8 cellular contexts compared by ENCODE assay signal in genomic region chr2:240435457-240435954, GRCh38. TPM values are rescaled to one million over a fixed set of nuclear protein-coding genes. Genes with fewer than 3 reads are reported as not detected.
A peak's percentile ranks its signal among the peaks of the same experiment; 100 is the strongest.
DNase-seq lines count a peak whose midpoint lies in the region; ATAC-seq and TF ChIP-seq lines count a peak whose summit lies in the region.

A gene with protein sequence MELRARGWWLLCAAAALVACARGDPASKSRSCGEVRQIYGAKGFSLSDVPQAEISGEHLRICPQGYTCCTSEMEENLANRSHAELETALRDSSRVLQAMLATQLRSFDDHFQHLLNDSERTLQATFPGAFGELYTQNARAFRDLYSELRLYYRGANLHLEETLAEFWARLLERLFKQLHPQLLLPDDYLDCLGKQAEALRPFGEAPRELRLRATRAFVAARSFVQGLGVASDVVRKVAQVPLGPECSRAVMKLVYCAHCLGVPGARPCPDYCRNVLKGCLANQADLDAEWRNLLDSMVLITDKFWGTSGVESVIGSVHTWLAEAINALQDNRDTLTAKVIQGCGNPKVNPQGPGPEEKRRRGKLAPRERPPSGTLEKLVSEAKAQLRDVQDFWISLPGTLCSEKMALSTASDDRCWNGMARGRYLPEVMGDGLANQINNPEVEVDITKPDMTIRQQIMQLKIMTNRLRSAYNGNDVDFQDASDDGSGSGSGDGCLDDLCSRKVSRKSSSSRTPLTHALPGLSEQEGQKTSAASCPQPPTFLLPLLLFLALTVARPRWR (plus strand): TSS chr2:240435663. CDS start chr2:240435919, 256 bp downstream.

- no peaks in the 10 kb centered on the region for H3K36me3 Mint-ChIP-seq in natural killer cell

- H3K4me3 Mint-ChIP-seq in natural killer cell: peak within 1 kb of the TSS; percentile 86

- no peaks in the 10 kb centered on the region for H3K36me3 ChIP-seq in upper lobe of right lung

- ATAC-seq in HG02588 (IDR thresholded peaks at IDR 0.05; ENCODE audit: unreplicated experiment): peak; percentile 37
- ATAC-seq in natural killer cell: peak; percentile 43 to 67 (median 59)
- ATAC-seq in upper lobe of right lung: peak; percentile 80

- H3K27me3 Mint-ChIP-seq in natural killer cell (ENCODE audit: low read depth in 2 of 2): peaks cover 13 to 16% of the 10 kb centered on the region in 2 donors

- DNase-seq in SIG-M5 treated with dmso at 0.1 percent for 504 hours (lab: John Stamatoyannopoulos, UW; ENCODE audit: unreplicated experiment) (peak; percentile 62), SIG-M5 (lab: John Stamatoyannopoulos, UW) (no peak), NCI-H460 (ENCODE audit: extremely low read depth, low read depth) (peak; percentile 79), fibroblast of the conjunctiva (ENCODE audit: low read depth) (peak; percentile 51), natural killer cell (no peak), upper lobe of right lung (peak; percentile 88)
- DNase-seq in activated T-helper 9 cell treated with anti-CD3 and anti-CD28 coated beads, Interleukin-2, amount 50 U/mL, for 16 hours (ENCODE audit: low read depth): peak; percentile 38

- peaks cover 20% of the 10 kb centered on the region for H3K4me1 ChIP-seq in upper lobe of right lung

- peak within 1 kb of the TSS; percentile 63 for H3K4me3 ChIP-seq in upper lobe of right lung

- H3K4me1 Mint-ChIP-seq in natural killer cell: peaks cover 0 to 13% of the 10 kb centered on the region in 2 donors

- intact Hi-C loops in natural killer cell (cut with micrococcal nuclease) (loop anchor here (5.0 kb wide), 1 partner anchor 283 kb away; no protein-coding TSS in a partner anchor), upper lobe of right lung (cut with DNase I) (no loop called here)

- no peaks in the 10 kb centered on the region for H3K9me3 Mint-ChIP-seq in natural killer cell

- H3K27ac ChIP-seq in upper lobe of right lung: peak within 1 kb of the TSS; percentile 70

- H3K27ac Mint-ChIP-seq in natural killer cell: peak within 1 kb of the TSS in 1 of 2 donors; percentile 13

- H3K9me3 ChIP-seq in upper lobe of right lung: no peaks in the 10 kb centered on the region

- peaks cover 22% of the 10 kb centered on the region for H3K27me3 ChIP-seq in upper lobe of right lung

- no peak for TF ChIP-seq CTCF in natural killer cell (IDR thresholded peaks at IDR 0.05)
- TF ChIP-seq CTCF in upper lobe of right lung (IDR thresholded peaks at IDR 0.05): no peak

RNA-seq across cellular contexts. Expression of the gene that starts here (rescaled TPM):
- total RNA-seq in NCI-H460 (2014; rRNA removed; shearing (Covaris generic)): 80.8 and 97.8 TPM in 2 replicates
- 379 and 404 TPM in 2 replicates for polyA plus RNA-seq in NCI-H460 (2014; cell fraction: nucleus; rRNA removed)
- 1 to 10 TPM in 1 of 3 donors, under 1 TPM in 2; 0.79 to 1.4 (median 0.94) TPM for total RNA-seq in natural killer cell
- 24.8 TPM for total RNA-seq in upper lobe of right lung

Comparison
In these comparisons a context has a peak if more than half of its experiments do, and no peak if none do; other contexts are left out.
1. RNA of the gene that starts here (total RNA-seq): 80.8 to 97.8 TPM in NCI-H460 and 24.8 TPM in upper lobe of right lung (single experiment); 0.79 to 1.4 TPM in natural killer cell; every median in the first group is over 10 times any median in the second.
2. DNase-seq: peak in SIG-M5 treated with dmso at 0.1 percent for 504 hours (single experiment), NCI-H460 (single experiment), activated T-helper 9 cell treated with anti-CD3 and anti-CD28 coated beads, Interleukin-2, amount 50 U/mL, for 16 hours (single experiment), fibroblast of the conjunctiva (single experiment) and upper lobe of right lung (single experiment); none in SIG-M5 (single experiment) and natural killer cell (single experiment).
3. Peak in every context shown above with its lines, with median percentiles within 50 percentile points of each other: ATAC-seq.